Comparison of ENCODE assay signal across 14 cellular contexts in genomic region chr12:19546027-19546426, GRCh38.
DNase-seq lines count a peak whose midpoint lies in the region; FAIRE-seq and TF ChIP-seq lines count a peak whose summit lies in the region.
"Had no signal": no experiment of that assay in that cellular context is flagged by ENCODE, and none has a peak within 500 bp of the region (broad histone marks: within the 10 kb centered on the region; RNA-seq: fewer than 3 reads in every experiment).

No MANE protein-coding gene starts in this region.

- H3K4me1 ChIP-seq in GM23248 (ENCODE audit: insufficient read depth) (peaks cover 32% of the 10 kb centered on the region), spleen (peaks cover 0 to 26% (median 14%) of the 10 kb centered on the region in 6 donors)

- peak overlapping the region; percentile 92 for H3K4me2 ChIP-seq in GM23248 (ENCODE audit: unreplicated experiment)

- peak overlapping the region; percentile 83 for H3K27ac ChIP-seq in GM23248
- H3K27ac ChIP-seq in spleen = peak overlapping the region in 6 of 8 donors; percentile 40 to 67 (median 55)
- no peak overlapping the region for H3K27ac ChIP-seq in substantia nigra (ENCODE audit: low read depth, low read length, poor library complexity, severe bottlenecking)

- peaks cover 23% of the 10 kb centered on the region for H3F3A ChIP-seq in GM23248 (ENCODE audit: insufficient read depth)

- H3K36me3 ChIP-seq in GM23248 (ENCODE audit: low read depth) = no peaks in the 10 kb centered on the region
- peaks cover 0 to 9% (median 0%) of the 10 kb centered on the region in 6 donors for H3K36me3 ChIP-seq in spleen

- H3K4me3 ChIP-seq in GM23248 = peak overlapping the region; percentile 62
- no peak overlapping the region for H3K4me3 ChIP-seq in spleen

- in situ Hi-C loops in GM23248 (cut with MboI) = no loop called here

- H3K27me3 ChIP-seq in GM23248 (replicated peaks; ENCODE audit: insufficient read depth) (no peaks in the 10 kb centered on the region), spleen (replicated peaks in 1 of 7) (no peaks in the 10 kb centered on the region)

- 8 to 17% methylated on average over 4 of the region's 4 CpGs for WGBS in GM23248 (ENCODE audit: low coverage in 1 of 2, low lambda C conversion rate in 2 of 2, missing lambda C conversion rate in 2 of 2), 2 experiments
- WGBS in spleen, 5 donors = 86 to 93% (median 91%) methylated on average over 4 of the region's 4 CpGs

- H2AFZ ChIP-seq in GM23248 = peak overlapping the region; percentile 70

- H3K79me2 ChIP-seq in GM23248 (ENCODE audit: insufficient read depth) = no peaks in the 10 kb centered on the region

- peak; percentile 77 for FAIRE-seq in endometrium (lab: Jason Lieb, UNC)
- FAIRE-seq: TTC549 had no signal

- intact Hi-C loops in spleen (cut with DNase I; ENCODE audit: low total_unique reads) (no loop called here), posterior vena cava (cut with DNase I) (no loop called here)

- H3K9me3 ChIP-seq in GM23248 (ENCODE audit: low read depth) (no peaks in the 10 kb centered on the region), spleen (peaks cover 0 to 5% (median 0%) of the 10 kb centered on the region in 8 donors)

- H3K9ac ChIP-seq in GM23248 = peak overlapping the region; percentile 67

- no peak for TF ChIP-seq CTCF in spleen (IDR thresholded peaks at IDR 0.05 in 8 of 11, conservative IDR thresholded peaks at IDR 0.05 in 3 of 11)

- H3K9me2 ChIP-seq in GM23248 (ENCODE audit: insufficient read depth) = no peaks in the 10 kb centered on the region

- peak; percentile 84 for DNase-seq in GM23248
- peak; percentile 20 for DNase-seq in left kidney (ENCODE audit: low read depth, low spot score)
- DNase-seq in spleen = no peak
- DNase-seq in posterior vena cava (ENCODE audit: low spot score) = no peak
- no peak for DNase-seq in NCI-H2196 (lab: John Stamatoyannopoulos, UW; ENCODE audit: unreplicated experiment)
- no peak for DNase-seq in substantia nigra (lab: John Stamatoyannopoulos, UW)
- no peak for DNase-seq in central memory CD4-positive, alpha-beta T cell
- DNase-seq: GF-D8; naive thymus-derived CD4-positive, alpha-beta T cell; NCI-H748 treated with DMSO at 0.1 percent for 48 hours; SHP77 treated with DMSO at 0.1 percent for 48 hours; stimulated activated CD8-positive, alpha-beta memory T cell treated with anti-CD3 and anti-CD28 coated beads, Interleukin-4, amount 100 ng/mL, for 48 hours had no signal

- TF ChIP-seq POLR2A in spleen (IDR thresholded peaks at IDR 0.05) = no peak

- no peaks in the 10 kb centered on the region for H4K20me1 ChIP-seq in GM23248 (ENCODE audit: insufficient read depth)

Comparison
In these comparisons a context has a peak if more than half of its experiments do, and no peak if none do; other contexts are left out.
1. DNase-seq: peak in GM23248 (single experiment) and left kidney (single experiment); none in spleen (single experiment), posterior vena cava (single experiment), NCI-H2196 (single experiment), substantia nigra (0 of 49) and central memory CD4-positive, alpha-beta T cell (single experiment).